Comparison of ENCODE assay signal across 10 cellular contexts in genomic region chr13:42875448-42876269, GRCh38.
DNase-seq lines count a peak whose midpoint lies in the region; ATAC-seq and TF ChIP-seq lines count a peak whose summit lies in the region.
"Had no signal": no experiment of that assay in that cellular context is flagged by ENCODE, and none has a peak within 500 bp of the region (broad histone marks: within the 10 kb centered on the region; RNA-seq: fewer than 3 reads in every experiment).

No MANE protein-coding gene starts in this region.

- TF ChIP-seq CTCF in astrocyte of the spinal cord (IDR thresholded peaks at IDR 0.05; ENCODE audit: low read depth, low read length), result peak; percentile 46
- peak; percentile 45 for TF ChIP-seq CTCF in retinal pigment epithelial cell (conservative IDR thresholded peaks at IDR 0.05; ENCODE audit: low read depth, low read length)

- ATAC-seq in HG03103 (IDR thresholded peaks at IDR 0.05; ENCODE audit: low read depth, unreplicated experiment), result peak; percentile 30

- peak; percentile 32 for DNase-seq in NCI-H82 (lab: John Stamatoyannopoulos, UW)
- no peak for DNase-seq in NCI-H82 treated with DMSO at 0.1 percent for 48 hours (lab: John Stamatoyannopoulos, UW; ENCODE audit: unreplicated experiment)
- peak; percentile 60 for DNase-seq in astrocyte of the spinal cord (ENCODE audit: low read depth, low spot score)
- no peak for DNase-seq in retinal pigment epithelial cell (ENCODE audit: low read depth)
- DNase-seq in D341Med (ENCODE audit: low spot score), result no peak
- DNase-seq in pons (ENCODE audit: low spot score), result no peak
- no peak for DNase-seq in mucosa of gallbladder (ENCODE audit: low spot score)
- DNase-seq: effector CD4-positive, alpha-beta T cell; T-helper 1 cell had no signal

- no peak overlapping the region for H3K4me3 ChIP-seq in astrocyte of the spinal cord (ENCODE audit: low read depth, low read length)
- H3K4me3 ChIP-seq in retinal pigment epithelial cell (ENCODE audit: low read length), result no peak overlapping the region

- in situ Hi-C loops in astrocyte of the spinal cord (cut with HindIII; ENCODE audit: low sequenced_read_pairs), result no loop called here

Comparison
In these comparisons a context has a peak if more than half of its experiments do, and no peak if none do; other contexts are left out.
1. DNase-seq: peak in NCI-H82 (single experiment) and astrocyte of the spinal cord (single experiment); none in NCI-H82 treated with DMSO at 0.1 percent for 48 hours (single experiment), retinal pigment epithelial cell (single experiment), D341Med (single experiment), pons (single experiment) and mucosa of gallbladder (single experiment).